ENCODE assay signal across 12 cellular contexts in genomic region chr18:23194150-23194968, GRCh38. TPM values are rescaled to one million over a fixed set of nuclear protein-coding genes. Genes with fewer than 3 reads are reported as not detected.
DNase-seq lines count a peak whose midpoint lies in the region; ATAC-seq, FAIRE-seq and TF ChIP-seq lines count a peak whose summit lies in the region.
"Had no signal": no experiment of that assay in that cellular context is flagged by ENCODE, and none has a peak within 500 bp of the region (broad histone marks: within the 10 kb centered on the region; RNA-seq: fewer than 3 reads in every experiment).

No MANE protein-coding gene starts in this region.

- H3K4me3 ChIP-seq in brain microvascular endothelial cell (ENCODE audit: low read depth, low read length) (no peak overlapping the region), skin epidermis (peak overlapping the region in 1 of 7 experiments; percentile 2)

- intact Hi-C loops in left ventricle myocardium superior (cut with micrococcal nuclease), result no loop called here

- no peaks in the 10 kb centered on the region for H3K27me3 ChIP-seq in brain microvascular endothelial cell (replicated peaks)

- FAIRE-seq in GM19239 (lab: Jason Lieb, UNC), result peak; percentile 40

- in situ Hi-C loops in brain microvascular endothelial cell (cut with HindIII; ENCODE audit: low pct_ligation_motif_present, low sequenced_read_pairs), result no loop called here

- peak; percentile 49 for ATAC-seq in left ventricle myocardium superior
- no peak for ATAC-seq in GM19395 (IDR thresholded peaks at IDR 0.05; ENCODE audit: unreplicated experiment)
- ATAC-seq in GM19328 (IDR thresholded peaks at IDR 0.05; ENCODE audit: unreplicated experiment), result no peak
- ATAC-seq in GM21423 (IDR thresholded peaks at IDR 0.05; ENCODE audit: unreplicated experiment), result no peak

- H3K36me3 ChIP-seq in brain microvascular endothelial cell (replicated peaks), result peaks cover 9% of the 10 kb centered on the region

- no peak for DNase-seq in GM19239 (ENCODE audit: insufficient read length, low spot score)
- peak; percentile 54 for DNase-seq in brain microvascular endothelial cell
- no peak for DNase-seq in left ventricle myocardium superior
- DNase-seq in HUDEP-2 (lab: John Stamatoyannopoulos, UW; ENCODE audit: unreplicated experiment in 76 of 76), result no peak
- DNase-seq: activated CD8-positive, alpha-beta memory T cell treated with anti-CD3 and anti-CD28 coated beads, Interleukin-2, amount 50 U/mL, for 48 hours; CD4-positive, alpha-beta memory T cell; NCI-H226 had no signal

- peak overlapping the region; percentile 21 for H3K27ac ChIP-seq in brain microvascular endothelial cell
- peak overlapping the region in 11 of 21 experiments; percentile 4 to 55 (median 34) for H3K27ac ChIP-seq in skin epidermis
- H3K27ac ChIP-seq: epithelial cell of prostate had no signal

- TF ChIP-seq CTCF in brain microvascular endothelial cell (IDR thresholded peaks at IDR 0.05; ENCODE audit: low read depth, low read length, missing control alignments), result no peak

RNA-seq across cellular contexts. Expression of gene CABLES1, which starts 59.1 kb away (rescaled TPM):
- total RNA-seq in left ventricle myocardium superior, result 3.2 TPM
